In genomic region chr10:127921751-127922140, GRCh38 we compare ENCODE assay signal across 18 cellular contexts. TPM values are rescaled to one million over a fixed set of nuclear protein-coding genes. Genes with fewer than 3 reads are reported as not detected.
DNase-seq lines count a peak whose midpoint lies in the region; ATAC-seq and TF ChIP-seq lines count a peak whose summit lies in the region.
"Had no signal": no experiment of that assay in that cellular context is flagged by ENCODE, and none has a peak within 500 bp of the region (broad histone marks: within the 10 kb centered on the region; RNA-seq: fewer than 3 reads in every experiment).

No MANE protein-coding gene starts in this region.

- no peaks in the 10 kb centered on the region for H3K36me3 ChIP-seq in heart right ventricle
- H3K36me3 ChIP-seq in ascending aorta: no peaks in the 10 kb centered on the region
- H3K36me3 ChIP-seq in lung (ENCODE audit: control insufficient read depth in 2 of 2, insufficient read depth in 2 of 2, low read length in 2 of 2): no peaks in the 10 kb centered on the region
- H3K36me3 ChIP-seq in transverse colon: no peaks in the 10 kb centered on the region

- H3K9me3 ChIP-seq in heart right ventricle: no peaks in the 10 kb centered on the region
- no peaks in the 10 kb centered on the region for H3K9me3 ChIP-seq in ascending aorta
- no peaks in the 10 kb centered on the region for H3K9me3 ChIP-seq in lung (ENCODE audit: control insufficient read depth in 2 of 2, insufficient read depth in 1 of 2, low read length in 1 of 2)
- H3K9me3 ChIP-seq in transverse colon: no peaks in the 10 kb centered on the region

- in situ Hi-C loops in transverse colon (cut with MboI; ENCODE audit: low pct_ligation_motif_present in 1 of 4, low pct_unique_long_range_greater_than_20kb in 1 of 4, low sequenced_read_pairs in 3 of 4): loop anchor here in 1 of 4 donors (25.0 kb wide), 1 partner anchor 91 kb away; no protein-coding TSS in a partner anchor

- H3K27me3 ChIP-seq in heart right ventricle (no peaks in the 10 kb centered on the region), ascending aorta (no peaks in the 10 kb centered on the region), lung (ENCODE audit: control insufficient read depth, insufficient read depth) (no peaks in the 10 kb centered on the region), transverse colon (no peaks in the 10 kb centered on the region)

- H3K27ac ChIP-seq in heart right ventricle: peak overlapping the region in 8 of 10 donors; percentile 75 to 94 (median 85)
- H3K27ac ChIP-seq in ascending aorta: peak overlapping the region; percentile 90 to 92
- peak overlapping the region; percentile 80 for H3K27ac ChIP-seq in lung (ENCODE audit: low read depth in 1 of 2, low read length in 1 of 2)
- H3K27ac ChIP-seq in transverse colon: peak overlapping the region; percentile 22 to 54 (median 39)

- TF ChIP-seq EP300 in transverse colon (IDR thresholded peaks at IDR 0.05; ENCODE audit: low read depth): no peak

- intact Hi-C loops in heart right ventricle (cut with DNase I) (loop anchor here in 2 of 10 donors (10.0 kb wide), 1 partner anchor 53 kb away; no protein-coding TSS in a partner anchor), cardiac septum (cut with DNase I) (loop anchor here (2.0 to 5.0 kb wide), 2 partner anchors 13 to 126 kb away; no protein-coding TSS in a partner anchor), ascending aorta (cut with DNase I) (loop anchor here (5.0 kb wide), 5 partner anchors 56 to 1674 kb away; no protein-coding TSS in a partner anchor), transverse colon (cut with DNase I; ENCODE audit: low total_unique reads) (no loop called here)

- peaks cover 16 to 91% (median 76%) of the 10 kb centered on the region in 9 donors for H3K4me1 ChIP-seq in heart right ventricle
- H3K4me1 ChIP-seq in ascending aorta: peaks cover 6 to 44% of the 10 kb centered on the region in 2 donors
- peaks cover 30 to 47% of the 10 kb centered on the region in 2 donors for H3K4me1 ChIP-seq in lung (ENCODE audit: control insufficient read depth in 2 of 2, insufficient read depth in 2 of 2, low read length in 2 of 2)
- peaks cover 0 to 38% (median 0%) of the 10 kb centered on the region in 4 donors for H3K4me1 ChIP-seq in transverse colon

- 63 to 75% methylated on average over 2 of the region's 2 CpGs for WGBS in heart right ventricle, 2 donors
- 10 to 42% methylated on average over 2 of the region's 2 CpGs for WGBS in lung, 2 donors
- 63 to 67% methylated on average over 2 of the region's 2 CpGs for WGBS in transverse colon (ENCODE audit: low coverage in 1 of 2), 2 donors

- TF ChIP-seq CTCF in heart right ventricle (IDR thresholded peaks at IDR 0.05) (no peak), ascending aorta (IDR thresholded peaks at IDR 0.05) (no peak), lung (IDR thresholded peaks at IDR 0.05; ENCODE audit: control extremely low read depth, extremely low read depth) (no peak), transverse colon (IDR thresholded peaks at IDR 0.05) (no peak)

- DNase-seq in heart right ventricle (no peak), cardiac septum (ENCODE audit: low spot score) (no peak), ascending aorta (ENCODE audit: low spot score in 2 of 2) (peak in 1 of 2 donors; percentile 63), lung (ENCODE audit: low spot score) (no peak), transverse colon (no peak), midbrain (lab: John Stamatoyannopoulos, UW) (no peak), GOT3 (lab: John Stamatoyannopoulos, UW) (no peak)
- DNase-seq: activated CD4-positive, alpha-beta T cell treated with anti-CD3 and anti-CD28 coated beads for 1 hour; activated CD8-positive, alpha-beta memory T cell treated with anti-CD3 and anti-CD28 coated beads, Interleukin-2, amount 50 U/mL, for 48 hours; activated naive CD4-positive, alpha-beta T cell treated with Interleukin-2 at 50 U/mL for 16 hours; effector CD8-positive, alpha-beta T cell; NCI-H69; stimulated activated CD4-positive, alpha-beta T cell treated with anti-CD3 and anti-CD28 coated beads, Interleukin-4, amount 100 ng/mL, for 24 hours had no signal

- TF ChIP-seq POLR2A in transverse colon (IDR thresholded peaks at IDR 0.05): no peak

- H3K4me3 ChIP-seq in heart right ventricle (no peak overlapping the region), ascending aorta (no peak overlapping the region), lung (no peak overlapping the region), transverse colon (no peak overlapping the region)

- ATAC-seq in heart right ventricle (no peak), lung (ENCODE audit: insufficient read depth, low FRiP score) (no peak), GM19455 (IDR thresholded peaks at IDR 0.05; ENCODE audit: unreplicated experiment) (no peak)

RNA-seq across cellular contexts. Expression of gene PTPRE, which starts 14.8 kb away (rescaled TPM):
- total RNA-seq in heart right ventricle (10 to 100 TPM; 17.1 to 42.8 (median 23.0) TPM), cardiac septum (51.1 TPM), ascending aorta (14.5 TPM), lung (10 to 100 TPM; 27.3 to 68.7 TPM), transverse colon (10 to 100 TPM; 25.7 to 43.6 (median 26.7) TPM)
- polyA plus RNA-seq in heart right ventricle (1 to 10 TPM; 6.1 to 7.3 TPM), lung (10 to 100 TPM; 15.5 to 45.7 TPM)

RNA-seq across cellular contexts. Expression of gene CLRN3, which starts 29.0 kb away (rescaled TPM):
- total RNA-seq in heart right ventricle: not detected
- polyA plus RNA-seq in heart right ventricle: not detected
- total RNA-seq in cardiac septum: not detected
- not detected for total RNA-seq in ascending aorta
- not detected for total RNA-seq in lung
- under 1 TPM; 0.10 to 0.12 TPM for polyA plus RNA-seq in lung
- total RNA-seq in transverse colon: 100 to 1,000 TPM in 2 of 4 donors, 10 to 100 TPM in 2; 35.2 to 167 (median 77.1) TPM
- total RNA-seq: A172; lower leg skin; MCF 10A; T-helper 2 cell treated with Interferon-gamma antibody and Interleukin-4, amounts not matched to agents 100 ng/mL and 5 ng/mL, for 36 hours had no signal

Comparison
In these comparisons a context has a peak if more than half of its experiments do, and no peak if none do; other contexts are left out.
1. H3K27ac ChIP-seq: peak in every context shown above with its lines; median percentile 91 in ascending aorta; 85 in heart right ventricle; 80 in lung; 39 in transverse colon.
2. RNA of gene CLRN3, which starts 29.0 kb away (total RNA-seq): 35.2 to 167 TPM in transverse colon; not detected in heart right ventricle, not detected in cardiac septum (single experiment), not detected in ascending aorta (single experiment) and not detected in lung; every median in the first group is over 10 times any median in the second.